ENCODE assay signal across 1 cellular context in the genomic region with DNA sequence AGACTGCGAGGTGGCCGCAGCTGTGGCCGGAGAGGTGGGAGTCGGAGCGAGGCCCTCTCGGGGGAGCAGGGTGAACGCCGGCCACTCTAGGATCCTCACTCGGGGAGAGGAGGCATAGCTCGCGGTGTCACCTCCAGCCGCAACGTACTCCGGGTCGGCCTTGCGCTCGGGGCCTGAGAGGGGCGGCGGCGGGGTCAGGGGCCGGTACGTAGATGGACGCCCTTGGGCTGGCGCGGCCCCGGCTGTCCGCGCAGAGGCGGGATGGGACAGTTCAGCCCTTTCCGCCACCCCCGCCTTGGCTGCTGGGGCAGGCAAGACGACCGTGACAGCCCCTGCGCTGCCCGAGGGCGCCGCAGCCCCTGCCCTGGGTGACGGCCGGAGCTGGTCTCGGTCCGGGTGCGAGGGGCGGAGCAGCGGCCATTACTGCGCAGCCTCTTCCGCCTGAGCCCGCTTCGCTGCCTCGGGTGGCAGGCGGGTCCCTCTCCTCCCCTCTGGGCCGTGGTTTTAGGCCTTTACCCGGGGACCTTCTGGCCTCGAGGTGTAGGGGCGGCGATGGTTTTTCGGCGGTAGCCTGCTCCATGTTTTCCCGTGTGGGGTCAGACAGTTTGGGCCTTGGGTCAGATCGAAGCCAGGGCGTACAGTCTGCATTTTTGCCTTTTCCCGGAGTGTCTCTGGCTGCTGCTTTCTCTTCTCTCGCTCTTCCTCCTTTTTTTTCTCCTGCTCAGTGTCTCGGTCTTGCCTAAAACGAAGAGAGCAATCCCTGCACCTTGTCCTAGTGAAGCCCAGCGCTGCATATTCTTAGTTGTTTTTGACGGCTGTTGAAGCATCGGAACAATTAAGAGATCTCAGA.
TF ChIP-seq lines count a peak whose summit lies in the region.

No MANE protein-coding gene starts in this region.

TF ChIP-seq in PFSK-1, 5 proteins besides CTCF, POLR2A, EP300 and RAD21:
- TF ChIP-seq, protein P1, sequence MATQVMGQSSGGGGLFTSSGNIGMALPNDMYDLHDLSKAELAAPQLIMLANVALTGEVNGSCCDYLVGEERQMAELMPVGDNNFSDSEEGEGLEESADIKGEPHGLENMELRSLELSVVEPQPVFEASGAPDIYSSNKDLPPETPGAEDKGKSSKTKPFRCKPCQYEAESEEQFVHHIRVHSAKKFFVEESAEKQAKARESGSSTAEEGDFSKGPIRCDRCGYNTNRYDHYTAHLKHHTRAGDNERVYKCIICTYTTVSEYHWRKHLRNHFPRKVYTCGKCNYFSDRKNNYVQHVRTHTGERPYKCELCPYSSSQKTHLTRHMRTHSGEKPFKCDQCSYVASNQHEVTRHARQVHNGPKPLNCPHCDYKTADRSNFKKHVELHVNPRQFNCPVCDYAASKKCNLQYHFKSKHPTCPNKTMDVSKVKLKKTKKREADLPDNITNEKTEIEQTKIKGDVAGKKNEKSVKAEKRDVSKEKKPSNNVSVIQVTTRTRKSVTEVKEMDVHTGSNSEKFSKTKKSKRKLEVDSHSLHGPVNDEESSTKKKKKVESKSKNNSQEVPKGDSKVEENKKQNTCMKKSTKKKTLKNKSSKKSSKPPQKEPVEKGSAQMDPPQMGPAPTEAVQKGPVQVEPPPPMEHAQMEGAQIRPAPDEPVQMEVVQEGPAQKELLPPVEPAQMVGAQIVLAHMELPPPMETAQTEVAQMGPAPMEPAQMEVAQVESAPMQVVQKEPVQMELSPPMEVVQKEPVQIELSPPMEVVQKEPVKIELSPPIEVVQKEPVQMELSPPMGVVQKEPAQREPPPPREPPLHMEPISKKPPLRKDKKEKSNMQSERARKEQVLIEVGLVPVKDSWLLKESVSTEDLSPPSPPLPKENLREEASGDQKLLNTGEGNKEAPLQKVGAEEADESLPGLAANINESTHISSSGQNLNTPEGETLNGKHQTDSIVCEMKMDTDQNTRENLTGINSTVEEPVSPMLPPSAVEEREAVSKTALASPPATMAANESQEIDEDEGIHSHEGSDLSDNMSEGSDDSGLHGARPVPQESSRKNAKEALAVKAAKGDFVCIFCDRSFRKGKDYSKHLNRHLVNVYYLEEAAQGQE (IDR thresholded peaks at IDR 0.05; ENCODE audit: insufficient read depth in 1 of 2, low read depth in 2 of 2, low read length in 2 of 2) = 0 out of 4 replicates have a peak, but pooled peaks of 1 of the 2 experiments have one; percentile 42
- TF ChIP-seq TAF1 (IDR thresholded peaks at IDR 0.05; ENCODE audit: borderline replicate concordance, insufficient read depth, low read length) (no peak; the same call in 1 of the 2 replicates), FOXP2 (optimal IDR thresholded peaks at IDR 0.05; ENCODE audit: borderline replicate concordance, extremely low read depth, extremely low read length, insufficient read depth) (no peak), SIN3A (IDR thresholded peaks at IDR 0.05; ENCODE audit: borderline replicate concordance, insufficient read depth, low read length) (0 out of 2 replicates have a peak, but pooled peaks have one; percentile 75), POLR2AphosphoS5 (IDR thresholded peaks at IDR 0.05; ENCODE audit: low read depth, low read length) (peak; percentile 93; the same call in 1 of the 2 replicates)
